33 cellular contexts compared by ENCODE assay signal in genomic region chr7:123126691-123127090, GRCh38.
"Had no signal": no experiment of that assay in that cellular context is flagged by ENCODE, and none has a peak within 500 bp of the region (broad histone marks: within the 10 kb centered on the region; RNA-seq: fewer than 3 reads in every experiment).

No MANE protein-coding gene starts in this region.

- H3K27me3 ChIP-seq: adrenal gland, body of pancreas, brain microvascular endothelial cell, breast epithelium had no signal

- DNase-seq: activated B cell treated with CpG ODN at 0.5 μM for 24 hours; activated CD4-positive, alpha-beta memory T cell treated with anti-CD3 and anti-CD28 coated beads for 36 hours; activated CD4-positive, alpha-beta T cell treated with anti-CD3 and anti-CD28 coated beads for 4 hours; activated CD4-positive, alpha-beta T cell treated with anti-CD3 and anti-CD28 coated beads, Interleukin-2, amount 10 ng/mL, durations not matched to agents 24 days and 14 days; activated CD4-positive, alpha-beta T cell treated with anti-CD3 and anti-CD28 coated beads, Interleukin-2, amount 50 U/mL, for 1 hour; activated CD4-positive, alpha-beta T cell treated with anti-CD3 and anti-CD28 coated beads, Interleukin-2, amount 50 U/mL, for 4 hours; activated CD4-positive, CD25-positive, alpha-beta regulatory T cell treated with anti-CD3 and anti-CD28 coated beads, Interleukin-2, amount 50 U/mL, for 72 hours; activated CD8-positive, alpha-beta memory T cell treated with anti-CD3 and anti-CD28 coated beads, Interleukin-2, amount 50 U/mL, for 4 hours; activated CD8-positive, alpha-beta T cell treated with anti-CD3 and anti-CD28 coated beads for 36 hours; activated effector memory CD4-positive, alpha-beta T cell treated with anti-CD3 and anti-CD28 coated beads, Interleukin-2, amount 50 U/mL, for 16 hours; activated gamma-delta T cell treated with Interleukin-2 at 50 U/mL for 16 hours; activated naive CD4-positive, alpha-beta T cell; activated naive CD4-positive, alpha-beta T cell treated with anti-CD3 and anti-CD28 coated beads for 36 hours; activated naive CD4-positive, alpha-beta T cell treated with anti-CD3 and anti-CD28 coated beads, Interleukin-2, amount 50 U/mL, for 16 hours; activated naive CD8-positive, alpha-beta T cell treated with anti-CD3 and anti-CD28 coated beads for 36 hours; activated T-cell treated with anti-CD3 and anti-CD28 coated beads for 4 hours; activated T-cell treated with anti-CD3 and anti-CD28 coated beads, Interleukin-2, amount 50 U/mL, for 1 hour; activated T-cell treated with anti-CD3 and anti-CD28 coated beads, Interleukin-2, amount 50 U/mL, for 4 hours; activated T-cell treated with anti-CD3 and anti-CD28 coated beads, Interleukin-2, amount 50 U/mL, for 72 hours; adrenal gland; amniotic stem cell; aorta; body of pancreas; brain microvascular endothelial cell; central memory CD4-positive, alpha-beta T cell; T-helper 1 cell; T-helper 2 cell; T-helper 9 cell had no signal

- FAIRE-seq: astrocyte, TTC549 had no signal

- H3K4me3 ChIP-seq: adrenal gland, body of pancreas, breast epithelium had no signal

- H3K9me3 ChIP-seq: adrenal gland, body of pancreas, breast epithelium had no signal

- H3K36me3 ChIP-seq: adrenal gland, brain microvascular endothelial cell, breast epithelium had no signal

- ATAC-seq: activated CD8-positive, alpha-beta T cell treated with anti-CD3 and anti-CD28 coated beads for 36 hours; activated naive CD4-positive, alpha-beta T cell treated with anti-CD3 and anti-CD28 coated beads, Interleukin-2, amount 50 U/mL, for 72 hours; activated T-cell treated with anti-CD3 and anti-CD28 coated beads, Interleukin-2, amount 50 U/mL, for 4 hours; activated T-cell treated with anti-CD3 and anti-CD28 coated beads, Interleukin-2, amount 50 U/mL, for 72 hours; activated T-helper 17 cell treated with anti-CD3 and anti-CD28 coated beads, Interleukin-2, amount 50 U/mL, for 72 hours; body of pancreas had no signal
